ENCODE assay signal across 18 cellular contexts in genomic region chr16:81175325-81175891, GRCh38.
DNase-seq lines count a peak whose midpoint lies in the region; ATAC-seq and TF ChIP-seq lines count a peak whose summit lies in the region.
"Had no signal": no experiment of that assay in that cellular context is flagged by ENCODE, and none has a peak within 500 bp of the region (broad histone marks: within the 10 kb centered on the region; RNA-seq: fewer than 3 reads in every experiment).

No MANE protein-coding gene starts in this region.

- H3K9me3 ChIP-seq in breast epithelium: no peaks in the 10 kb centered on the region
- no peaks in the 10 kb centered on the region for H3K9me3 ChIP-seq in adipocyte (ENCODE audit: control insufficient read depth, low read length)
- H3K9me3 ChIP-seq: spleen, suprapubic skin had no signal

- intact Hi-C loops in MCF 10A (cut with micrococcal nuclease): no loop called here
- intact Hi-C loops in breast epithelium (cut with DNase I; ENCODE audit: low total_unique reads): no loop called here

- ATAC-seq in GM19035 (IDR thresholded peaks at IDR 0.05; ENCODE audit: unreplicated experiment) (no peak), T-cell (replicated peaks in 1 of 4) (no peak)
- ATAC-seq: activated T-cell treated with anti-CD3 and anti-CD28 coated beads, Interleukin-2, amount 50 U/mL, for 72 hours had no signal

- CTCF ChIA-PET in MCF 10A (lab: Yijun Ruan, JAX): no interaction called here
- CTCF ChIA-PET in T-cell (lab: Charles Lee): no interaction called here

- H3K36me3 Mint-ChIP-seq in MCF 10A (ENCODE audit: insufficient read depth, unreplicated experiment) (no peaks in the 10 kb centered on the region), T-cell (no peaks in the 10 kb centered on the region)
- H3K36me3 Mint-ChIP-seq: brain had no signal

- DNase-seq in MCF 10A (ENCODE audit: unreplicated experiment) (peak; percentile 33), breast epithelium (ENCODE audit: low spot score in 2 of 2) (no peak), adipocyte (ENCODE audit: low read depth) (peak; percentile 68), fibroblast of villous mesenchyme (ENCODE audit: low read depth) (peak; percentile 68), NCI-H2196 treated with DMSO at 0.1 percent for 48 hours (lab: John Stamatoyannopoulos, UW; ENCODE audit: unreplicated experiment) (no peak), NOMO-1 treated with dmso at 0.1 percent for 144 hours (lab: John Stamatoyannopoulos, UW; ENCODE audit: unreplicated experiment) (no peak), T-cell (no peak)
- DNase-seq: activated T-cell treated with anti-CD3 and anti-CD28 coated beads, Interleukin-2, amount 50 U/mL, for 72 hours; DMS79 treated with DMSO at 0.1 percent for 48 hours; endodermal cell; GOT3; hypothalamus; NCI-H2171 treated with DMSO at 0.1 percent for 48 hours; spleen had no signal

- H3K4me1 Mint-ChIP-seq in MCF 10A (ENCODE audit: insufficient read depth, unreplicated experiment): peaks cover 9% of the 10 kb centered on the region
- no peaks in the 10 kb centered on the region for H3K4me1 Mint-ChIP-seq in T-cell
- H3K4me1 Mint-ChIP-seq: endodermal cell had no signal

- no peak overlapping the region for H3K27ac ChIP-seq in breast epithelium
- H3K27ac ChIP-seq: 22Rv1, spleen, suprapubic skin had no signal

- H3K4me3 ChIP-seq in breast epithelium (no peak overlapping the region), adipocyte (ENCODE audit: low read length) (no peak overlapping the region), fibroblast of villous mesenchyme (ENCODE audit: low read depth, low read length) (no peak overlapping the region)
- H3K4me3 ChIP-seq: spleen, suprapubic skin had no signal

- no peaks in the 10 kb centered on the region for H3K27me3 ChIP-seq in breast epithelium
- H3K27me3 ChIP-seq in adipocyte (replicated peaks; ENCODE audit: control insufficient read depth, insufficient read depth, low read length): no peaks in the 10 kb centered on the region
- H3K27me3 ChIP-seq: suprapubic skin had no signal

- no peaks in the 10 kb centered on the region for H3K9me3 Mint-ChIP-seq in MCF 10A (ENCODE audit: unreplicated experiment)
- H3K9me3 Mint-ChIP-seq in T-cell: no peaks in the 10 kb centered on the region
- H3K9me3 Mint-ChIP-seq: activated T-cell treated with anti-CD3 and anti-CD28 coated beads, Interleukin-2, amount 50 U/mL, for 72 hours; brain; endodermal cell had no signal

- H3K36me3 ChIP-seq in breast epithelium (no peaks in the 10 kb centered on the region), adipocyte (ENCODE audit: control insufficient read depth, insufficient read depth, low read length, severe bottlenecking) (peaks cover 21% of the 10 kb centered on the region)
- H3K36me3 ChIP-seq: spleen, suprapubic skin had no signal

- H3K4me3 Mint-ChIP-seq in MCF 10A (ENCODE audit: unreplicated experiment): no peak overlapping the region
- H3K4me3 Mint-ChIP-seq in T-cell: no peak overlapping the region
- H3K4me3 Mint-ChIP-seq: activated T-cell treated with anti-CD3 and anti-CD28 coated beads, Interleukin-2, amount 50 U/mL, for 72 hours; brain; endodermal cell had no signal

- TF ChIP-seq CTCF in MCF 10A (IDR thresholded peaks at IDR 0.05; ENCODE audit: unreplicated experiment) (no peak), breast epithelium (IDR thresholded peaks at IDR 0.05) (no peak), fibroblast of villous mesenchyme (IDR thresholded peaks at IDR 0.05; ENCODE audit: insufficient read depth, low read depth, low read length) (no peak)

- BruUV-seq in MCF 10A (replicated peaks; lab: Mats Ljungman, UMichigan): no TSS peak

- no peak for TF ChIP-seq POLR2A in breast epithelium (IDR thresholded peaks at IDR 0.05)

- no peaks in the 10 kb centered on the region for H3K27me3 Mint-ChIP-seq in MCF 10A (ENCODE audit: insufficient read depth, unreplicated experiment)
- peaks cover 7 to 10% of the 10 kb centered on the region in 2 donors for H3K27me3 Mint-ChIP-seq in T-cell

- H3K4me1 ChIP-seq in breast epithelium (no peaks in the 10 kb centered on the region), adipocyte (ENCODE audit: control insufficient read depth, insufficient read depth, low read length) (peaks cover 6% of the 10 kb centered on the region)
- H3K4me1 ChIP-seq: spleen, suprapubic skin had no signal

- POLR2A ChIA-PET in MCF 10A (lab: Yijun Ruan, JAX): no interaction called here
- POLR2A ChIA-PET in T-cell (lab: Charles Lee): no interaction called here

- no peak overlapping the region for H3K27ac Mint-ChIP-seq in MCF 10A (ENCODE audit: low read depth, unreplicated experiment)
- H3K27ac Mint-ChIP-seq in T-cell: no peak overlapping the region
- H3K27ac Mint-ChIP-seq: activated T-cell treated with anti-CD3 and anti-CD28 coated beads, Interleukin-2, amount 50 U/mL, for 72 hours; brain; endodermal cell had no signal

- no peak overlapping the region for H3K9ac ChIP-seq in adipocyte (ENCODE audit: low read length)

Comparison
In these comparisons a context has a peak if more than half of its experiments do, and no peak if none do; other contexts are left out.
1. DNase-seq: peak in MCF 10A (single experiment), adipocyte (single experiment) and fibroblast of villous mesenchyme (single experiment); none in breast epithelium (0 of 2), NCI-H2196 treated with DMSO at 0.1 percent for 48 hours (single experiment), NOMO-1 treated with dmso at 0.1 percent for 144 hours (single experiment) and T-cell (0 of 34).